In genomic region chr16:54414671-54415070, GRCh38 we compare ENCODE assay signal across 27 cellular contexts.
"Had no signal": no experiment of that assay in that cellular context is flagged by ENCODE, and none has a peak within 500 bp of the region (broad histone marks: within the 10 kb centered on the region; RNA-seq: fewer than 3 reads in every experiment).

No MANE protein-coding gene starts in this region.

- H3K9me3 Mint-ChIP-seq: nephron; stimulated activated naive CD8-positive, alpha-beta T cell treated with anti-CD3 and anti-CD28 coated beads, Interleukin-15, Interleukin-2, amounts not matched to agents 100 ng/mL and 50 ng/mL, for 24 hours had no signal

- H3K4me3 Mint-ChIP-seq: immature natural killer cell; naive thymus-derived CD8-positive, alpha-beta T cell; nephron; stimulated activated effector memory CD8-positive, alpha-beta T cell treated with anti-CD3 and anti-CD28 coated beads, Interleukin-12 subunit alpha, Interleukin-12 subunit beta, amount 100 ng/mL, for 72 hours; stimulated activated naive CD8-positive, alpha-beta T cell treated with anti-CD3 and anti-CD28 coated beads, Interleukin-15, Interleukin-2, amounts not matched to agents 100 ng/mL and 50 ng/mL, for 24 hours had no signal

- ATAC-seq: left colon; left lung; lower lobe of right lung; naive thymus-derived CD8-positive, alpha-beta T cell; pancreas; stimulated activated effector memory CD8-positive, alpha-beta T cell treated with anti-CD3 and anti-CD28 coated beads, Interleukin-12 subunit alpha, Interleukin-12 subunit beta, amount 100 ng/mL, for 72 hours had no signal

- H3K36me3 ChIP-seq: left lung, lower lobe of right lung, pancreas, prostate gland, sigmoid colon, spleen, suprapubic skin, thoracic aorta, tibial artery, uterus had no signal

- H3K4me1 ChIP-seq: lower lobe of right lung, pancreas, prostate gland, sigmoid colon, spleen had no signal

- H3K4me3 ChIP-seq: left lung, lower lobe of right lung, pancreas, prostate gland, sigmoid colon, spleen, suprapubic skin, thoracic aorta, tibial artery, uterus had no signal

- H3K27ac Mint-ChIP-seq: immature natural killer cell; naive thymus-derived CD8-positive, alpha-beta T cell; nephron; stimulated activated effector memory CD8-positive, alpha-beta T cell treated with anti-CD3 and anti-CD28 coated beads, Interleukin-12 subunit alpha, Interleukin-12 subunit beta, amount 100 ng/mL, for 72 hours; stimulated activated naive CD8-positive, alpha-beta T cell treated with anti-CD3 and anti-CD28 coated beads, Interleukin-15, Interleukin-2, amounts not matched to agents 100 ng/mL and 50 ng/mL, for 24 hours had no signal

- H3K4me1 Mint-ChIP-seq: immature natural killer cell; naive thymus-derived CD8-positive, alpha-beta T cell; stimulated activated effector memory CD8-positive, alpha-beta T cell treated with anti-CD3 and anti-CD28 coated beads, Interleukin-12 subunit alpha, Interleukin-12 subunit beta, amount 100 ng/mL, for 72 hours had no signal

- H3K27ac ChIP-seq: left lung, lower lobe of right lung, pancreas, prostate gland, sigmoid colon, spleen, suprapubic skin, thoracic aorta, tibial artery, uterus had no signal

- DNase-seq: hypothalamus; immature natural killer cell; kidney; left colon; left lung; lower lobe of right lung; mammary epithelial cell; mesenchymal stem cell; naive thymus-derived CD8-positive, alpha-beta T cell; nucleus accumbens; pancreas; posterior cingulate gyrus; retina; sigmoid colon; small intestine; spleen; stimulated activated CD4-positive, alpha-beta T cell treated with anti-CD3 and anti-CD28 coated beads, Interleukin-4, amount 100 ng/mL, for 24 hours; stimulated activated naive CD4-positive, alpha-beta T cell; tibial artery; trophoblast cell; uterus had no signal

- H3K27me3 ChIP-seq: pancreas, uterus had no signal

- H3K36me3 Mint-ChIP-seq: immature natural killer cell; naive thymus-derived CD8-positive, alpha-beta T cell had no signal

- H3K9me3 ChIP-seq: left lung, lower lobe of right lung, pancreas, prostate gland, sigmoid colon, suprapubic skin, thoracic aorta, tibial artery, uterus had no signal
